ENCODE assay signal across 8 cellular contexts in genomic region chr2:201118121-201118956, GRCh38. TPM values are rescaled to one million over a fixed set of nuclear protein-coding genes. Genes with fewer than 3 reads are reported as not detected.
DNase-seq lines count a peak whose midpoint lies in the region; ATAC-seq and TF ChIP-seq lines count a peak whose summit lies in the region.

No MANE protein-coding gene starts in this region.

- peak overlapping the region; percentile 44; the same call in 1 of the 2 replicates for H3K9ac ChIP-seq in HUES48 (ENCODE audit: low read depth, low read length)

- no peak for TF ChIP-seq EP300 in gastroesophageal sphincter (IDR thresholded peaks at IDR 0.05)

- TF ChIP-seq POLR2A in Raji (IDR thresholded peaks at IDR 0.05; ENCODE audit: insufficient read depth, low read depth, low read length) (peak; percentile 66), gastroesophageal sphincter (IDR thresholded peaks at IDR 0.05) (peak; percentile 39 to 47), thyroid gland (IDR thresholded peaks at IDR 0.05) (peak in 1 of 2 donors; percentile 85)

- WGBS in gastroesophageal sphincter (ENCODE audit: low coverage in 1 of 2), 2 donors: 7 to 9% methylated on average over 3 to 8 of the region's 48 CpGs
- WGBS in thyroid gland, 2 donors: 1 to 2% methylated on average over 36 of the region's 48 CpGs

- TF ChIP-seq CTCF in gastroesophageal sphincter (IDR thresholded peaks at IDR 0.05) (peak; percentile 42 to 76 (median 68)), omental fat pad (IDR thresholded peaks at IDR 0.05) (no peak), thyroid gland (IDR thresholded peaks at IDR 0.05) (peak; percentile 24 to 54 (median 50))

- DNase-seq in DMS153 treated with DMSO at 0.1 percent for 48 hours (lab: John Stamatoyannopoulos, UW; ENCODE audit: unreplicated experiment) (peak; percentile 79), omental fat pad (ENCODE audit: low spot score) (peak; percentile 83), thyroid gland (peak; percentile 97)
- peak; percentile 85 for DNase-seq in activated gamma-delta T cell treated with anti-CD3 and anti-CD28 coated beads, Interleukin-2, amount 50 U/mL, for 16 hours (ENCODE audit: low read depth)

- no peaks in the 10 kb centered on the region for H3K36me3 ChIP-seq in HUES48 (ENCODE audit: control insufficient read depth, insufficient read depth, low read length)
- H3K36me3 ChIP-seq in gastroesophageal sphincter: peaks cover 0 to under 1% of the 10 kb centered on the region in 2 donors
- H3K36me3 ChIP-seq in thyroid gland: no peaks in the 10 kb centered on the region

- ATAC-seq in GM21390 (IDR thresholded peaks at IDR 0.05; ENCODE audit: unreplicated experiment) (peak; percentile 36), gastroesophageal sphincter (peak; percentile 47), omental fat pad (ENCODE audit: low FRiP score) (peak; percentile 40)

- intact Hi-C loops in thyroid gland (cut with DNase I): loop anchor here (5.0 to 10.0 kb wide), 2 partner anchors 39 to 106 kb away; no protein-coding TSS in a partner anchor

- H3K4me3 ChIP-seq in HUES48 (ENCODE audit: low read depth, low read length): peak overlapping the region; percentile 65
- peak overlapping the region; percentile 76 to 84 for H3K4me3 ChIP-seq in gastroesophageal sphincter
- H3K4me3 ChIP-seq in thyroid gland (replicated peaks in 1 of 3): peak overlapping the region; percentile 33 to 78 (median 66)

- H3K27me3 ChIP-seq in HUES48 (ENCODE audit: control insufficient read depth, insufficient read depth, low read length) (no peaks in the 10 kb centered on the region), gastroesophageal sphincter (no peaks in the 10 kb centered on the region), thyroid gland (no peaks in the 10 kb centered on the region)

- H3K27ac ChIP-seq in HUES48 (ENCODE audit: low read depth, low read length) (peak overlapping the region; percentile 29), gastroesophageal sphincter (peak overlapping the region; percentile 97 to 99 (median 98)), thyroid gland (peak overlapping the region; percentile 98 to 100 (median 99))

- no peaks in the 10 kb centered on the region for H3K9me3 ChIP-seq in HUES48 (ENCODE audit: control insufficient read depth, insufficient read depth, low read length)
- H3K9me3 ChIP-seq in gastroesophageal sphincter: no peaks in the 10 kb centered on the region
- no peaks in the 10 kb centered on the region for H3K9me3 ChIP-seq in thyroid gland

- H3K4me1 ChIP-seq in HUES48 (ENCODE audit: control insufficient read depth, insufficient read depth, low read length) (peaks cover 27% of the 10 kb centered on the region), gastroesophageal sphincter (peaks cover 2 to 62% (median 10%) of the 10 kb centered on the region in 3 donors), thyroid gland (peaks cover 35 to 48% of the 10 kb centered on the region in 2 donors)

RNA-seq across cellular contexts. Expression of gene CFLAR, which starts 2.4 kb away (rescaled TPM):
- total RNA-seq in gastroesophageal sphincter (100 to 1,000 TPM; 145 to 346 (median 176) TPM), omental fat pad (100 to 1,000 TPM; 204 to 455 (median 293) TPM), thyroid gland (100 to 1,000 TPM; 157 to 492 (median 249) TPM)

RNA-seq across cellular contexts. Expression of gene NDUFB3, which starts 46.5 kb away (rescaled TPM):
- total RNA-seq in gastroesophageal sphincter (10 to 100 TPM; 33.0 to 59.9 (median 46.6) TPM), omental fat pad (10 to 100 TPM; 32.4 to 47.9 (median 45.9) TPM), thyroid gland (10 to 100 TPM; 42.4 to 95.2 (median 86.5) TPM)

RNA-seq across cellular contexts. Expression of gene HYCC2, which starts 46.9 kb away (rescaled TPM):
- total RNA-seq in gastroesophageal sphincter: 10 to 100 TPM; 10.6 to 19.9 (median 13.9) TPM
- total RNA-seq in omental fat pad: 10 to 100 TPM; 17.1 to 36.9 (median 23.1) TPM
- total RNA-seq in thyroid gland: 10 to 100 TPM; 19.8 to 32.0 (median 26.0) TPM

Comparison
In these comparisons a context has a peak if more than half of its experiments do, and no peak if none do; other contexts are left out.
1. Peak in every context shown above with its lines: DNase-seq, ATAC-seq, H3K4me3 ChIP-seq and H3K27ac ChIP-seq.
2. H3K27ac ChIP-seq: peak in every context shown above with its lines; median percentile 99 in thyroid gland; 98 in gastroesophageal sphincter; 29 in HUES48.
3. CTCF ChIP-seq: peak in gastroesophageal sphincter (4 of 4) and thyroid gland (6 of 6); none in omental fat pad (0 of 3).